ENCODE assay signal across 8 cellular contexts in genomic region chr16:81447383-81448101, GRCh38. TPM values are rescaled to one million over a fixed set of nuclear protein-coding genes. Genes with fewer than 3 reads are reported as not detected.
DNase-seq lines count a peak whose midpoint lies in the region; ATAC-seq and TF ChIP-seq lines count a peak whose summit lies in the region.

No MANE protein-coding gene starts in this region.

- no peaks in the 10 kb centered on the region for H3K27me3 ChIP-seq in colonic mucosa

- H3K4me1 ChIP-seq in colonic mucosa, result peaks cover 18% of the 10 kb centered on the region

- peak overlapping the region; percentile 66 to 94 (median 90) for H3K4me3 Mint-ChIP-seq in naive B cell

- peaks cover 0 to 8% of the 10 kb centered on the region in 2 donors for H3K36me3 Mint-ChIP-seq in naive B cell

- no peaks in the 10 kb centered on the region for H3K9me3 ChIP-seq in colonic mucosa

- peaks cover 0 to 13% (median 3%) of the 10 kb centered on the region in 7 donors for H3K9me3 Mint-ChIP-seq in naive B cell

- H3K9ac ChIP-seq in colonic mucosa (ENCODE audit: low read depth in 2 of 2, low read length in 2 of 2), result peak overlapping the region; percentile 52 to 97

- peak; percentile 62 for DNase-seq in COLO668 (lab: John Stamatoyannopoulos, UW; ENCODE audit: unreplicated experiment)
- peak; percentile 58 for DNase-seq in MV-4-11 (lab: John Stamatoyannopoulos, UW)
- peak; percentile 66 for DNase-seq in colonic mucosa
- no peak for DNase-seq in naive B cell
- DNase-seq in NCI-H1436 treated with DMSO at 0.1 percent for 48 hours (lab: John Stamatoyannopoulos, UW), result no peak

- no peak for TF ChIP-seq CTCF in colonic mucosa (IDR thresholded peaks at IDR 0.05)

- no peaks in the 10 kb centered on the region for H3K27me3 Mint-ChIP-seq in naive B cell

- peaks cover 52 to 77% (median 70%) of the 10 kb centered on the region in 3 donors for H3K4me1 Mint-ChIP-seq in naive B cell

- ATAC-seq in naive B cell (ENCODE audit: low read depth in 2 of 2), result no peak
- ATAC-seq in HG03378 (IDR thresholded peaks at IDR 0.05; ENCODE audit: unreplicated experiment), result no peak
- no peak for ATAC-seq in GM18519 (IDR thresholded peaks at IDR 0.05; ENCODE audit: low FRiP score, unreplicated experiment)
- ATAC-seq in GM21367 (IDR thresholded peaks at IDR 0.05; ENCODE audit: unreplicated experiment), result no peak

- peak overlapping the region; percentile 13 to 95 (median 58) for H3K27ac Mint-ChIP-seq in naive B cell

- H3K27ac ChIP-seq in colonic mucosa, result peak overlapping the region; percentile 89

- H3K36me3 ChIP-seq in colonic mucosa, result no peaks in the 10 kb centered on the region

- H3K4me3 ChIP-seq in colonic mucosa, result peak overlapping the region; percentile 88

- intact Hi-C loops in colonic mucosa (cut with DNase I), result no loop called here

RNA-seq across cellular contexts. Expression of gene CMIP, which starts 2.9 kb away (rescaled TPM):
- total RNA-seq in colonic mucosa, result 100 to 1,000 TPM in 1 of 2 donors, 10 to 100 TPM in 1; 83.4 to 107 TPM
- polyA plus RNA-seq in naive B cell (ENCODE audit: low read depth in 6 of 6), result 1 to 10 TPM in 3 of 6 donors, under 1 TPM in 3; 0.61 to 2.5 (median 1.3) TPM

Comparison
In these comparisons a context has a peak if more than half of its experiments do, and no peak if none do; other contexts are left out.
1. DNase-seq: peak in COLO668 (single experiment), MV-4-11 (single experiment) and colonic mucosa (single experiment); none in naive B cell (single experiment) and NCI-H1436 treated with DMSO at 0.1 percent for 48 hours (single experiment).